Comparison of ENCODE assay signal across 18 cellular contexts in genomic region chr1:90800012-90800717, GRCh38.
DNase-seq lines count a peak whose midpoint lies in the region; ATAC-seq and TF ChIP-seq lines count a peak whose summit lies in the region.
"Had no signal": no experiment of that assay in that cellular context is flagged by ENCODE, and none has a peak within 500 bp of the region (broad histone marks: within the 10 kb centered on the region; RNA-seq: fewer than 3 reads in every experiment).

No MANE protein-coding gene starts in this region.

- peaks cover 12% of the 10 kb centered on the region; the same call in 2 of the 3 replicates for H3K4me1 Mint-ChIP-seq in GM23338
- H3K4me1 Mint-ChIP-seq: CD14-positive monocyte had no signal

- H2BK120ac ChIP-seq in trophoblast cell (ENCODE audit: insufficient read depth, low read length, poor library complexity): no peak overlapping the region

- H3K9me3 ChIP-seq in suprapubic skin: no peaks in the 10 kb centered on the region
- H3K9me3 ChIP-seq in trophoblast cell (ENCODE audit: insufficient read depth, low read depth, low read length): no peaks in the 10 kb centered on the region

- TF ChIP-seq EP300 in suprapubic skin (IDR thresholded peaks at IDR 0.05): no peak

- no peak overlapping the region for H3K4me2 ChIP-seq in GM23338
- no peak overlapping the region for H3K4me2 ChIP-seq in trophoblast cell (ENCODE audit: low read length)

- H3K27ac ChIP-seq in GM23338 (ENCODE audit: low read depth) (no peak overlapping the region), VCaP (no peak overlapping the region), suprapubic skin (no peak overlapping the region), trophoblast cell (ENCODE audit: low read depth, low read length) (no peak overlapping the region)
- H3K27ac ChIP-seq: HL-60, RWPE1 had no signal

- H2BK5ac ChIP-seq in trophoblast cell (ENCODE audit: low read depth, low read length, poor library complexity): no peak overlapping the region

- H3K36me3 Mint-ChIP-seq in GM23338 (ENCODE audit: low read depth): no peaks in the 10 kb centered on the region
- H3K36me3 Mint-ChIP-seq: CD14-positive monocyte had no signal

- no peak overlapping the region for H3K4me3 ChIP-seq in GM23338
- no peak overlapping the region for H3K4me3 ChIP-seq in suprapubic skin
- no peak overlapping the region for H3K4me3 ChIP-seq in trophoblast cell (ENCODE audit: low read depth, low read length)

- H2BK12ac ChIP-seq in trophoblast cell (ENCODE audit: low read length): no peak overlapping the region

- no peak overlapping the region for H3K9ac ChIP-seq in trophoblast cell (ENCODE audit: low read length)

- no peak overlapping the region for H4K8ac ChIP-seq in trophoblast cell (ENCODE audit: low read depth, low read length)

- WGBS in suprapubic skin: 54% methylated on average over 6 of the region's 6 CpGs
- no CpG with 5 or more reads among the region's 6 CpGs for WGBS in trophoblast cell (ENCODE audit: extremely low coverage, insufficient coverage, insufficient read length)

- H2AFZ ChIP-seq in GM23338 (no peak overlapping the region; the same call in 1 of the 2 replicates), trophoblast cell (ENCODE audit: insufficient read depth, low read length, poor library complexity) (no peak overlapping the region)

- TF ChIP-seq POLR2A in suprapubic skin (IDR thresholded peaks at IDR 0.05): no peak

- H3K23ac ChIP-seq in trophoblast cell (ENCODE audit: low read length): no peak overlapping the region

- H3K27me3 ChIP-seq in GM23338 (ENCODE audit: insufficient read depth) (peaks cover 4% of the 10 kb centered on the region; the same call in 1 of the 2 replicates), suprapubic skin (peaks cover 7% of the 10 kb centered on the region), trophoblast cell (ENCODE audit: insufficient read depth, low read length) (no peaks in the 10 kb centered on the region)

- no peaks in the 10 kb centered on the region for H3K9me2 ChIP-seq in GM23338 (ENCODE audit: insufficient read depth)

- no peaks in the 10 kb centered on the region for H3K9me3 Mint-ChIP-seq in GM23338

- TF ChIP-seq CTCF in GM23338 (conservative IDR thresholded peaks at IDR 0.05; ENCODE audit: low read depth in 2 of 2): peak in 1 of 2 experiments; percentile 44; a peak in 2 of 4 replicates
- 0 out of 2 replicates have a peak, but pooled peaks have one; percentile 23 for TF ChIP-seq CTCF in VCaP (conservative IDR thresholded peaks at IDR 0.05)
- TF ChIP-seq CTCF in suprapubic skin (IDR thresholded peaks at IDR 0.05): no peak

- H3K27ac Mint-ChIP-seq in GM23338: no peak overlapping the region
- H3K27ac Mint-ChIP-seq: CD14-positive monocyte, HFFc6 had no signal

- H3K14ac ChIP-seq in trophoblast cell (ENCODE audit: low read length): no peak overlapping the region

- H3K79me2 ChIP-seq in GM23338 (replicated peaks; ENCODE audit: insufficient read depth) (no peaks in the 10 kb centered on the region), trophoblast cell (ENCODE audit: control insufficient read depth, insufficient read depth, low read length, poor library complexity) (no peaks in the 10 kb centered on the region)

- DNase-seq in DMS 273 (lab: John Stamatoyannopoulos, UW; ENCODE audit: unreplicated experiment) (peak; percentile 78), GM23338 (ENCODE audit: low spot score) (no peak), iPS-NIHi7 (ENCODE audit: extremely low spot score) (peak; percentile 35), suprapubic skin (ENCODE audit: low spot score in 2 of 2) (no peak), trophoblast cell (no peak), T-helper 1 cell (no peak)
- DNase-seq: COR-L47; GDM1; HFFc6; KG1; NCI-H1048; NCI-H146; NK-92 treated with Interleukin-12 subunit alpha and Interleukin-12 subunit beta, amount 100 ng/mL, for 24 hours had no signal

- no peaks in the 10 kb centered on the region for H4K20me1 ChIP-seq in GM23338 (replicated peaks; ENCODE audit: insufficient read depth)

- peaks cover 6% of the 10 kb centered on the region for H3K27me3 Mint-ChIP-seq in GM23338 (ENCODE audit: insufficient read depth, low read depth, poor library complexity)

- H3K36me3 ChIP-seq in GM23338 (ENCODE audit: insufficient read depth): no peaks in the 10 kb centered on the region
- H3K36me3 ChIP-seq in suprapubic skin: no peaks in the 10 kb centered on the region
- H3K36me3 ChIP-seq in trophoblast cell (ENCODE audit: control insufficient read depth in 1 of 2, insufficient read depth in 2 of 2, low read length in 2 of 2): no peaks in the 10 kb centered on the region

- no peak overlapping the region for H3K4ac ChIP-seq in trophoblast cell (ENCODE audit: low read depth, low read length)

- H2AK5ac ChIP-seq in trophoblast cell (ENCODE audit: low read length): no peak overlapping the region

- H3K79me1 ChIP-seq in trophoblast cell (ENCODE audit: low read length): no peaks in the 10 kb centered on the region

- H3K18ac ChIP-seq in trophoblast cell (ENCODE audit: low read length): no peak overlapping the region

- H3K4me3 Mint-ChIP-seq in GM23338: no peak overlapping the region
- H3K4me3 Mint-ChIP-seq: HFFc6 had no signal

- peaks cover 6% of the 10 kb centered on the region; the same call in 1 of the 2 replicates for H3K4me1 ChIP-seq in GM23338 (ENCODE audit: insufficient read depth)
- no peaks in the 10 kb centered on the region for H3K4me1 ChIP-seq in suprapubic skin
- H3K4me1 ChIP-seq in trophoblast cell (ENCODE audit: control insufficient read depth in 1 of 2, insufficient read depth in 2 of 2, low read length in 2 of 2): no peaks in the 10 kb centered on the region

- H3F3A ChIP-seq in GM23338 (replicated peaks; ENCODE audit: low read depth): no peaks in the 10 kb centered on the region

- ATAC-seq in GM23338 (peak; percentile 82), HG03432 (IDR thresholded peaks at IDR 0.05; ENCODE audit: unreplicated experiment) (no peak)

- H4K91ac ChIP-seq in trophoblast cell (ENCODE audit: low read depth, low read length): no peak overlapping the region

- no peak overlapping the region for H4K12ac ChIP-seq in trophoblast cell (ENCODE audit: low read depth, low read length)

TF ChIP-seq in GM23338, 12 proteins besides CTCF, POLR2A, EP300 and RAD21 (continues in another document):
- TF ChIP-seq CREB1 (CRISPR knock-in tag; IDR thresholded peaks at IDR 0.05; ENCODE audit: low read depth) (no peak), NANOG (IDR thresholded peaks at IDR 0.05; ENCODE audit: borderline replicate concordance) (no peak), EZH2 (IDR thresholded peaks at IDR 0.05; ENCODE audit: low read depth, unreplicated experiment) (no peak), JUNB (IDR thresholded peaks at IDR 0.05; ENCODE audit: unreplicated experiment) (no peak), ZNF462 (CRISPR knock-in tag; IDR thresholded peaks at IDR 0.05) (no peak)

Comparison
In these comparisons a context has a peak if more than half of its experiments do, and no peak if none do; other contexts are left out.
1. DNase-seq: peak in DMS 273 (single experiment) and iPS-NIHi7 (single experiment); none in GM23338 (single experiment), suprapubic skin (0 of 2), trophoblast cell (0 of 2) and T-helper 1 cell (0 of 5).